ENCODE assay signal across 8 cellular contexts in genomic region chr17:2063306-2064146, GRCh38. TPM values are rescaled to one million over a fixed set of nuclear protein-coding genes. Genes with fewer than 3 reads are reported as not detected.
A peak's percentile ranks its signal among the peaks of the same experiment; 100 is the strongest.
DNase-seq lines count a peak whose midpoint lies in the region; ATAC-seq and TF ChIP-seq lines count a peak whose summit lies in the region.

No MANE protein-coding gene starts in this region.

- H3K36me3 ChIP-seq in brain microvascular endothelial cell (replicated peaks) (peaks cover 71% of the 10 kb centered on the region), left lung (peaks cover 0 to 75% of the 10 kb centered on the region in 2 donors), thoracic aorta (peaks cover 12% of the 10 kb centered on the region), SK-N-SH (replicated peaks in 1 of 2; ENCODE audit: control insufficient read depth in 1 of 2, insufficient read depth in 2 of 2, low read length in 1 of 2) (peaks cover 10 to 39% of the 10 kb centered on the region in 2 experiments), H7 (replicated peaks; ENCODE audit: control insufficient read depth, insufficient read depth, low read length) (peaks cover 5% of the 10 kb centered on the region)

- intact Hi-C loops in activated CD4-positive, alpha-beta T cell treated with anti-CD3 and anti-CD28 coated beads, Interleukin-2, amount 10 ng/mL, durations not matched to agents 24 days and 14 days (cut with micrococcal nuclease), result no loop called here
- intact Hi-C loops in left lung (cut with DNase I), result no loop called here

- H3K27me3 ChIP-seq in brain microvascular endothelial cell (replicated peaks) (no peaks in the 10 kb centered on the region), left lung (peaks cover 0 to 7% of the 10 kb centered on the region in 2 donors), thoracic aorta (replicated peaks; ENCODE audit: insufficient read depth) (no peaks in the 10 kb centered on the region), SK-N-SH (ENCODE audit: insufficient read depth) (no peaks in the 10 kb centered on the region), H7 (ENCODE audit: control insufficient read depth, insufficient read depth, low read length) (peaks cover 9% of the 10 kb centered on the region)

- no peaks in the 10 kb centered on the region for H3K27me3 Mint-ChIP-seq in activated CD4-positive, alpha-beta T cell treated with anti-CD3 and anti-CD28 coated beads, Interleukin-2, amount 10 ng/mL, durations not matched to agents 24 days and 14 days

- peaks cover 56% of the 10 kb centered on the region for H3K36me3 Mint-ChIP-seq in activated CD4-positive, alpha-beta T cell treated with anti-CD3 and anti-CD28 coated beads, Interleukin-2, amount 10 ng/mL, durations not matched to agents 24 days and 14 days (ENCODE audit: low read depth)

- no peak overlapping the region; the same call in 1 of the 2 replicates for H3K4me2 ChIP-seq in SK-N-SH

- no peaks in the 10 kb centered on the region for H4K20me1 ChIP-seq in SK-N-SH (ENCODE audit: insufficient read depth)

- H3F3A ChIP-seq in SK-N-SH (replicated peaks; ENCODE audit: insufficient read depth), result peaks cover 9% of the 10 kb centered on the region

- no peaks in the 10 kb centered on the region for H3K9me3 Mint-ChIP-seq in activated CD4-positive, alpha-beta T cell treated with anti-CD3 and anti-CD28 coated beads, Interleukin-2, amount 10 ng/mL, durations not matched to agents 24 days and 14 days

- no peaks in the 10 kb centered on the region for H3K9me2 ChIP-seq in SK-N-SH

- in situ Hi-C loops in brain microvascular endothelial cell (cut with HindIII; ENCODE audit: low pct_ligation_motif_present, low sequenced_read_pairs), result no loop called here

- H2AFZ ChIP-seq in SK-N-SH (ENCODE audit: low read depth), result no peak overlapping the region

- H3K27ac Mint-ChIP-seq in activated CD4-positive, alpha-beta T cell treated with anti-CD3 and anti-CD28 coated beads, Interleukin-2, amount 10 ng/mL, durations not matched to agents 24 days and 14 days, result peak overlapping the region; percentile 68

- no peak overlapping the region for H3K4me3 ChIP-seq in brain microvascular endothelial cell (ENCODE audit: low read depth, low read length)
- no peak overlapping the region for H3K4me3 ChIP-seq in left lung
- H3K4me3 ChIP-seq in thoracic aorta, result no peak overlapping the region
- no peak overlapping the region for H3K4me3 ChIP-seq in SK-N-SH (ENCODE audit: low read depth in 2 of 2, low read length in 1 of 2)
- no peak overlapping the region for H3K4me3 ChIP-seq in H7 (ENCODE audit: insufficient read depth, low read depth, low read length)

- H3K27ac ChIP-seq in brain microvascular endothelial cell (peak overlapping the region; percentile 89), left lung (peak overlapping the region; percentile 41 to 66), thoracic aorta (peak overlapping the region; percentile 41 to 48), SK-N-SH (ENCODE audit: low read depth in 2 of 2, low read length in 1 of 2) (peak overlapping the region in 1 of 2 experiments; percentile 47; a peak in 2 of 4 replicates)

- no peaks in the 10 kb centered on the region for H3K79me2 ChIP-seq in SK-N-SH (ENCODE audit: insufficient read depth)

- H3K9me3 ChIP-seq in left lung (no peaks in the 10 kb centered on the region), thoracic aorta (no peaks in the 10 kb centered on the region), SK-N-SH (no peaks in the 10 kb centered on the region)

- POLR2A ChIA-PET in SK-N-SH (lab: Yijun Ruan, JAX), result no interaction called here

- H3K4me1 ChIP-seq in left lung, result peaks cover 20 to 55% of the 10 kb centered on the region in 2 donors
- peaks cover 0 to 70% of the 10 kb centered on the region in 2 donors for H3K4me1 ChIP-seq in thoracic aorta (ENCODE audit: control insufficient read depth in 1 of 2, low read depth in 2 of 2)
- H3K4me1 ChIP-seq in SK-N-SH (ENCODE audit: control insufficient read depth in 1 of 2, insufficient read depth in 2 of 2, low read depth in 1 of 2, low read length in 1 of 2), result peaks cover 32 to 34% of the 10 kb centered on the region in 2 experiments; a peak in 3 of 4 replicates

- CTCF ChIA-PET in SK-N-SH (lab: Yijun Ruan, JAX), result interaction anchor here (0.7 to 7.4 kb wide), 6 partner anchors 9 to 217 kb away, joined by 3 to 81 read pairs (median 6); partner anchors contain the start of gene HIC1

- TF ChIP-seq CTCF in brain microvascular endothelial cell (IDR thresholded peaks at IDR 0.05; ENCODE audit: low read depth, low read length, missing control alignments), result no peak
- no peak for TF ChIP-seq CTCF in left lung (IDR thresholded peaks at IDR 0.05)
- no peak for TF ChIP-seq CTCF in thoracic aorta (IDR thresholded peaks at IDR 0.05)
- TF ChIP-seq CTCF in SK-N-SH (IDR thresholded peaks at IDR 0.05), result no peak

- no peak overlapping the region; the same call in 1 of the 2 replicates for H3K9ac ChIP-seq in SK-N-SH

- H3K4me1 Mint-ChIP-seq in activated CD4-positive, alpha-beta T cell treated with anti-CD3 and anti-CD28 coated beads, Interleukin-2, amount 10 ng/mL, durations not matched to agents 24 days and 14 days, result peaks cover 52% of the 10 kb centered on the region

- TF ChIP-seq RAD21 in SK-N-SH (IDR thresholded peaks at IDR 0.05; ENCODE audit: low read length), result no peak

- WGBS in SK-N-SH (ENCODE audit: low lambda C conversion rate), result 88% methylated on average over 15 of the region's 15 CpGs

- no peak for TF ChIP-seq EP300 in SK-N-SH (IDR thresholded peaks at IDR 0.05; ENCODE audit: borderline replicate concordance in 1 of 2, low read depth in 1 of 2, low read length in 1 of 2)

- ATAC-seq in left lung (no peak), thoracic aorta (ENCODE audit: insufficient number of reproducible peaks, low FRiP score, low read depth) (no peak)

- peak; percentile 63 for DNase-seq in activated CD4-positive, alpha-beta T cell treated with anti-CD3 and anti-CD28 coated beads, Interleukin-2, amount 10 ng/mL, durations not matched to agents 24 days and 14 days
- DNase-seq in activated CD4-positive, alpha-beta T cell treated with anti-CD3 and anti-CD28 coated beads, Interleukin-2, amount 50 U/mL, for 1 hour, result no peak
- peak; percentile 67 for DNase-seq in brain microvascular endothelial cell
- no peak for DNase-seq in left lung
- DNase-seq in thoracic aorta (ENCODE audit: low spot score), result no peak
- DNase-seq in inferior parietal cortex (ENCODE audit: extremely low spot score), result no peak
- no peak for DNase-seq in SK-N-SH
- no peak for DNase-seq in H7

- H3K4me3 Mint-ChIP-seq in activated CD4-positive, alpha-beta T cell treated with anti-CD3 and anti-CD28 coated beads, Interleukin-2, amount 10 ng/mL, durations not matched to agents 24 days and 14 days, result no peak overlapping the region

TF ChIP-seq in SK-N-SH, 30 proteins besides CTCF, POLR2A, EP300 and RAD21 (continues in another document):
- TF ChIP-seq CHD2 (IDR thresholded peaks at IDR 0.05; ENCODE audit: low read length, partially characterized antibody) (no peak), PBX3 (IDR thresholded peaks at IDR 0.05) (no peak), JUND (IDR thresholded peaks at IDR 0.05) (no peak), GATA2 (CRISPR knock-in tag; IDR thresholded peaks at IDR 0.05) (no peak), MEF2A (IDR thresholded peaks at IDR 0.05; ENCODE audit: borderline replicate concordance, low read depth) (no peak), YY1 (IDR thresholded peaks at IDR 0.05; ENCODE audit: low read depth) (no peak), RCOR1 (IDR thresholded peaks at IDR 0.05; ENCODE audit: low read length) (no peak), POLR2AphosphoS5 (IDR thresholded peaks at IDR 0.05; ENCODE audit: low read depth, low read length) (no peak)

RNA-seq across cellular contexts. Expression of gene HIC1, which starts 8.6 kb away (rescaled TPM):
- total RNA-seq in activated CD4-positive, alpha-beta T cell treated with anti-CD3 and anti-CD28 coated beads, Interleukin-2, amount 10 ng/mL, durations not matched to agents 24 days and 14 days, result 49.4 and 51.6 TPM in 2 replicates
- total RNA-seq in left lung (10 to 100 TPM; 25.5 to 28.2 TPM), thoracic aorta (10 to 100 TPM; 38.3 to 53.9 TPM)
- 3.8 and 6.4 TPM in 2 replicates for polyA plus RNA-seq in SK-N-SH (2012; rRNA removed)
- 2.1 and 3.1 TPM in 2 replicates for polyA plus RNA-seq in SK-N-SH (2012; cell fraction: cytosol; rRNA removed)
- polyA plus RNA-seq in SK-N-SH (2012; cell fraction: nucleus; rRNA removed), result 13.7 and 15.5 TPM in 2 replicates
- 0.03 and 0.63 TPM in 2 replicates for total RNA-seq in H7 (2014; rRNA removed; shearing (Covaris generic))

RNA-seq across cellular contexts. Expression of gene OVCA2, which starts 21.7 kb away (rescaled TPM):
- 36.5 and 37.7 TPM in 2 replicates for total RNA-seq in activated CD4-positive, alpha-beta T cell treated with anti-CD3 and anti-CD28 coated beads, Interleukin-2, amount 10 ng/mL, durations not matched to agents 24 days and 14 days
- total RNA-seq in left lung, result 10 to 100 TPM; 26.1 to 28.7 TPM
- 10 to 100 TPM; 44.1 to 46.6 TPM for total RNA-seq in thoracic aorta
- 58.1 and 59.2 TPM in 2 replicates for polyA plus RNA-seq in SK-N-SH (2012; rRNA removed)
- 39.2 and 51.0 TPM in 2 replicates for polyA plus RNA-seq in SK-N-SH (2012; cell fraction: cytosol; rRNA removed)
- 34.5 and 38.7 TPM in 2 replicates for polyA plus RNA-seq in SK-N-SH (2012; cell fraction: nucleus; rRNA removed)
- 23.1 and 25.1 TPM in 2 replicates for total RNA-seq in H7 (2014; rRNA removed; shearing (Covaris generic))

RNA-seq across cellular contexts. Expression of gene DPH1, which starts 33.6 kb away (rescaled TPM):
- total RNA-seq in activated CD4-positive, alpha-beta T cell treated with anti-CD3 and anti-CD28 coated beads, Interleukin-2, amount 10 ng/mL, durations not matched to agents 24 days and 14 days, result 50.8 and 55.9 TPM in 2 replicates
- total RNA-seq in left lung (10 to 100 TPM; 30.7 to 36.0 TPM), thoracic aorta (10 to 100 TPM; 46.0 to 61.1 TPM)
- polyA plus RNA-seq in SK-N-SH (2012; rRNA removed), result 36.2 and 39.5 TPM in 2 replicates
- polyA plus RNA-seq in SK-N-SH (2012; cell fraction: cytosol; rRNA removed), result 10.0 and 16.0 TPM in 2 replicates
- polyA plus RNA-seq in SK-N-SH (2012; cell fraction: nucleus; rRNA removed), result 149 and 180 TPM in 2 replicates
- 37.0 and 53.6 TPM in 2 replicates for total RNA-seq in H7 (2014; rRNA removed; shearing (Covaris generic))

RNA-seq across cellular contexts. Expression of gene RTN4RL1, which starts 38.4 kb away (rescaled TPM):
- 1.1 and 1.2 TPM in 2 replicates for total RNA-seq in activated CD4-positive, alpha-beta T cell treated with anti-CD3 and anti-CD28 coated beads, Interleukin-2, amount 10 ng/mL, durations not matched to agents 24 days and 14 days
- total RNA-seq in left lung (1 to 10 TPM; 2.7 to 5.1 TPM), thoracic aorta (1 to 10 TPM; 5.4 to 8.0 TPM)
- polyA plus RNA-seq in SK-N-SH (2012; rRNA removed), result 0.07 TPM in 1 of 2 replicates, not detected in the other
- polyA plus RNA-seq in SK-N-SH (2012; cell fraction: cytosol; rRNA removed), result 0.01 and 0.03 TPM in 2 replicates
- polyA plus RNA-seq in SK-N-SH (2012; cell fraction: nucleus; rRNA removed), result 0.02 and 0.04 TPM in 2 replicates
- total RNA-seq in H7 (2014; rRNA removed; shearing (Covaris generic)), result 4.0 and 7.0 TPM in 2 replicates

Comparison
In these comparisons a context has a peak if more than half of its experiments do, and no peak if none do; other contexts are left out.
1. DNase-seq: peak in activated CD4-positive, alpha-beta T cell treated with anti-CD3 and anti-CD28 coated beads, Interleukin-2, amount 10 ng/mL, durations not matched to agents 24 days and 14 days (single experiment) and brain microvascular endothelial cell (single experiment); none in activated CD4-positive, alpha-beta T cell treated with anti-CD3 and anti-CD28 coated beads, Interleukin-2, amount 50 U/mL, for 1 hour (single experiment), left lung (0 of 2), thoracic aorta (single experiment), inferior parietal cortex (single experiment), SK-N-SH (single experiment) and H7 (single experiment).
2. RNA of gene HIC1, which starts 8.6 kb away (total RNA-seq): 38.3 to 53.9 TPM in thoracic aorta, 49.4 to 51.6 TPM in activated CD4-positive, alpha-beta T cell treated with anti-CD3 and anti-CD28 coated beads, Interleukin-2, amount 10 ng/mL, durations not matched to agents 24 days and 14 days and 25.5 to 28.2 TPM in left lung; 0.03 to 0.63 TPM in H7; every median in the first group is over 10 times any median in the second.